ENCODE assay signal across 1 cellular context in the genomic region with DNA sequence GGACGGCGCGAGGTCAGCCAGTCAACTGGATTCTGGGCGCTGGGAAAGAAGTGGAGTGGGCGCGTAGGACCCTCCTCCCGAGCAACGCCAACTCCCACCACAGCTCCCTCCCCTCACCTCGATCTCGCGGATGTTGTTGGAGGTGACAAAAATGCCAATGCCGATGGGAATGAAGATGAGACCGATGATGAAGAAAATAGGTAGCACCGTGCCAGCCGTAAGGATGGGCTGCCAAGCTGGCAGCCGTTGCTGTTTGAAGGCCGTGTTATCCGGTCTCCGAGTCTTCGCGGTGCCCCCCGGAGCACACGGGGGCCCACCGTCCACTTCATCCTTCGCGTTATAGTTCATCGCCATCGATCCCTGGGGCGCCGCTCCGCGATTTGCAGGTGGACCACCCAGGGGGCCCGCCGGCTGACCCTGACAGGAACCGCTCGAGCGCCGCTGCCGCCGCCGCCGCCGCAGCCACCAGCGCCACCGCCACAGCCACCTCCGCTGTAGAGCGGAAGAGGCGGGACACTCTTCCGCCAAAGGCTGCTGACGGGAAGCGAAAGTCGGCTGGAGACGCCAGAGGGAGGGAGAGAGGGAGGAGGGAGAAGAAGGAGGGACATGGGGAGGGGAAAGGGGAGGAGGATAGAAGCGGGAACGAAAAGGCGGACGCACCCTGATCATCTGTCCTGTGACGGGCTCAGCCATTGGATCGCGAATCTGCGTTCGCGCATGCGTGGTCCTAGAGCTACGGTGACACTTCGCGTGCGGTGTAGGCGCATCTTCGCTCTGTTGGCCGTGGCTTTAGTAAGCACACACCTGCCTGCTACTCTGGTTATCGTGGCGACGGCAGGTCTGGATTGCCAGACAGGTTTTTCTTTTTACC.
TF ChIP-seq lines count a peak whose summit lies in the region.

A gene (minus strand): TSS at position 508 of the 871 bp plus-strand sequence. CDS start 154 bp downstream, at position 354.

TF ChIP-seq in K562, 482 proteins besides CTCF, POLR2A, EP300 and RAD21 (continued from another document and continues in another):
- TF ChIP-seq, protein P1, sequence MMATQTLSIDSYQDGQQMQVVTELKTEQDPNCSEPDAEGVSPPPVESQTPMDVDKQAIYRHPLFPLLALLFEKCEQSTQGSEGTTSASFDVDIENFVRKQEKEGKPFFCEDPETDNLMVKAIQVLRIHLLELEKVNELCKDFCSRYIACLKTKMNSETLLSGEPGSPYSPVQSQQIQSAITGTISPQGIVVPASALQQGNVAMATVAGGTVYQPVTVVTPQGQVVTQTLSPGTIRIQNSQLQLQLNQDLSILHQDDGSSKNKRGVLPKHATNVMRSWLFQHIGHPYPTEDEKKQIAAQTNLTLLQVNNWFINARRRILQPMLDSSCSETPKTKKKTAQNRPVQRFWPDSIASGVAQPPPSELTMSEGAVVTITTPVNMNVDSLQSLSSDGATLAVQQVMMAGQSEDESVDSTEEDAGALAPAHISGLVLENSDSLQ (IDR thresholded peaks at IDR 0.05): peak; percentile 91
- TF ChIP-seq, protein P2, sequence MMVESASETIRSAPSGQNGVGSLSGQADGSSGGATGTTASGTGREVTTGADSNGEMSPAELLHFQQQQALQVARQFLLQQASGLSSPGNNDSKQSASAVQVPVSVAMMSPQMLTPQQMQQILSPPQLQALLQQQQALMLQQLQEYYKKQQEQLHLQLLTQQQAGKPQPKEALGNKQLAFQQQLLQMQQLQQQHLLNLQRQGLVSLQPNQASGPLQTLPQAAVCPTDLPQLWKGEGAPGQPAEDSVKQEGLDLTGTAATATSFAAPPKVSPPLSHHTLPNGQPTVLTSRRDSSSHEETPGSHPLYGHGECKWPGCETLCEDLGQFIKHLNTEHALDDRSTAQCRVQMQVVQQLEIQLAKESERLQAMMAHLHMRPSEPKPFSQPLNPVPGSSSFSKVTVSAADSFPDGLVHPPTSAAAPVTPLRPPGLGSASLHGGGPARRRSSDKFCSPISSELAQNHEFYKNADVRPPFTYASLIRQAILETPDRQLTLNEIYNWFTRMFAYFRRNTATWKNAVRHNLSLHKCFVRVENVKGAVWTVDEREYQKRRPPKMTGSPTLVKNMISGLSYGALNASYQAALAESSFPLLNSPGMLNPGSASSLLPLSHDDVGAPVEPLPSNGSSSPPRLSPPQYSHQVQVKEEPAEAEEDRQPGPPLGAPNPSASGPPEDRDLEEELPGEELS (CRISPR knock-in tag; IDR thresholded peaks at IDR 0.05; ENCODE audit: borderline replicate concordance): no peak
- TF ChIP-seq ZNF239 (CRISPR knock-in tag; IDR thresholded peaks at IDR 0.05) (no peak), SPI1 (IDR thresholded peaks at IDR 0.05; ENCODE audit: borderline replicate concordance, low read depth, low read length) (peak; percentile 63), COPS2 (conservative IDR thresholded peaks at IDR 0.05) (no peak), MCM5 (IDR thresholded peaks at IDR 0.05; ENCODE audit: low read depth) (no peak), PHF21A (IDR thresholded peaks at IDR 0.05; ENCODE audit: borderline replicate concordance, low read depth) (no peak), TEAD4 (IDR thresholded peaks at IDR 0.05; ENCODE audit: low read length) (peak; percentile 55; the same call in 1 of the 2 replicates), TEAD4 (CRISPR knock-in tag; IDR thresholded peaks at IDR 0.05; ENCODE audit: borderline replicate concordance) (no peak), CAMTA2 (CRISPR knock-in tag; conservative IDR thresholded peaks at IDR 0.05) (no peak), HNRNPLL (IDR thresholded peaks at IDR 0.05; ENCODE audit: low read depth, low read length, poor library complexity, severe bottlenecking) (peak; percentile 91), NBN (IDR thresholded peaks at IDR 0.05; ENCODE audit: low read depth) (peak; percentile 78), IRF2 (CRISPR knock-in tag; IDR thresholded peaks at IDR 0.05) (no peak), BHLHE40 (IDR thresholded peaks at IDR 0.05; ENCODE audit: low read length) (peak; percentile 51), FOXK2 (conservative IDR thresholded peaks at IDR 0.05 in 1 of 2, IDR thresholded peaks at IDR 0.05 in 1 of 2; ENCODE audit: low read depth in 2 of 2) (peak; percentile 83 to 84), PRMT5 (CRISPR knock-in tag; IDR thresholded peaks at IDR 0.05) (no peak), RCOR1 (IDR thresholded peaks at IDR 0.05; ENCODE audit: borderline replicate concordance in 1 of 2, low read depth in 2 of 2, low read length in 2 of 2) (peak in 1 of 2 experiments; percentile 51; a peak in 2 of 4 replicates), GABPB1 (CRISPR knock-in tag; IDR thresholded peaks at IDR 0.05) (peak; percentile 92), ZNF408 (CRISPR knock-in tag; IDR thresholded peaks at IDR 0.05; ENCODE audit: low read depth) (no peak)
- TF ChIP-seq, protein P3, sequence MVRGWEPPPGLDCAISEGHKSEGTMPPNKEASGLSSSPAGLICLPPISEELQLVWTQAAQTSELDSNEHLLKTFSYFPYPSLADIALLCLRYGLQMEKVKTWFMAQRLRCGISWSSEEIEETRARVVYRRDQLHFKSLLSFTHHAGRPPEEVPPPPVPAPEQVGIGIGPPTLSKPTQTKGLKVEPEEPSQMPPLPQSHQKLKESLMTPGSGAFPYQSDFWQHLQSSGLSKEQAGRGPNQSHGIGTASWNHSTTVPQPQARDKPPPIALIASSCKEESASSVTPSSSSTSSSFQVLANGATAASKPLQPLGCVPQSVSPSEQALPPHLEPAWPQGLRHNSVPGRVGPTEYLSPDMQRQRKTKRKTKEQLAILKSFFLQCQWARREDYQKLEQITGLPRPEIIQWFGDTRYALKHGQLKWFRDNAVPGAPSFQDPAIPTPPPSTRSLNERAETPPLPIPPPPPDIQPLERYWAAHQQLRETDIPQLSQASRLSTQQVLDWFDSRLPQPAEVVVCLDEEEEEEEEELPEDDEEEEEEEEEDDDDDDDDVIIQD (CRISPR knock-in tag; IDR thresholded peaks at IDR 0.05): no peak
- TF ChIP-seq, protein P4, sequence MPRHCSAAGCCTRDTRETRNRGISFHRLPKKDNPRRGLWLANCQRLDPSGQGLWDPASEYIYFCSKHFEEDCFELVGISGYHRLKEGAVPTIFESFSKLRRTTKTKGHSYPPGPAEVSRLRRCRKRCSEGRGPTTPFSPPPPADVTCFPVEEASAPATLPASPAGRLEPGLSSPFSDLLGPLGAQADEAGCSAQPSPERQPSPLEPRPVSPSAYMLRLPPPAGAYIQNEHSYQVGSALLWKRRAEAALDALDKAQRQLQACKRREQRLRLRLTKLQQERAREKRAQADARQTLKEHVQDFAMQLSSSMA (CRISPR knock-in tag; IDR thresholded peaks at IDR 0.05): no peak
- TF ChIP-seq, protein P5, sequence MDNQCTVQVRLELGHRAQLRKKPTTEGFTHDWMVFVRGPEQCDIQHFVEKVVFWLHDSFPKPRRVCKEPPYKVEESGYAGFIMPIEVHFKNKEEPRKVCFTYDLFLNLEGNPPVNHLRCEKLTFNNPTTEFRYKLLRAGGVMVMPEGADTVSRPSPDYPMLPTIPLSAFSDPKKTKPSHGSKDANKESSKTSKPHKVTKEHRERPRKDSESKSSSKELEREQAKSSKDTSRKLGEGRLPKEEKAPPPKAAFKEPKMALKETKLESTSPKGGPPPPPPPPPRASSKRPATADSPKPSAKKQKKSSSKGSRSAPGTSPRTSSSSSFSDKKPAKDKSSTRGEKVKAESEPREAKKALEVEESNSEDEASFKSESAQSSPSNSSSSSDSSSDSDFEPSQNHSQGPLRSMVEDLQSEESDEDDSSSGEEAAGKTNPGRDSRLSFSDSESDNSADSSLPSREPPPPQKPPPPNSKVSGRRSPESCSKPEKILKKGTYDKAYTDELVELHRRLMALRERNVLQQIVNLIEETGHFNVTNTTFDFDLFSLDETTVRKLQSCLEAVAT (IDR thresholded peaks at IDR 0.05): peak in 1 of 2 experiments; percentile 62; a peak in 2 of 4 replicates
- TF ChIP-seq, protein P6, sequence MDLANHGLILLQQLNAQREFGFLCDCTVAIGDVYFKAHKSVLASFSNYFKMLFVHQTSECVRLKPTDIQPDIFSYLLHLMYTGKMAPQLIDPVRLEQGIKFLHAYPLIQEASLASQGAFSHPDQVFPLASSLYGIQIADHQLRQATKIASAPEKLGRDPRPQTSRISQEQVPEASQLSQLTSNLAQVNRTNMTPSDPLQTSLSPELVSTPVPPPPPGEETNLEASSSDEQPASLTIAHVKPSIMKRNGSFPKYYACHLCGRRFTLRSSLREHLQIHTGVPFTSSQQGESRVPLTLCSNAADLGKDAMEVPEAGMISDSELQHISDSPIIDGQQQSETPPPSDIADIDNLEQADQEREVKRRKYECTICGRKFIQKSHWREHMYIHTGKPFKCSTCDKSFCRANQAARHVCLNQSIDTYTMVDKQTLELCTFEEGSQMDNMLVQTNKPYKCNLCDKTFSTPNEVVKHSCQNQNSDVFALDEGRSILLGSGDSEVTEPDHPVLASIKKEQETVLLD (IDR thresholded peaks at IDR 0.05): peak; percentile 87
- TF ChIP-seq, protein P7, sequence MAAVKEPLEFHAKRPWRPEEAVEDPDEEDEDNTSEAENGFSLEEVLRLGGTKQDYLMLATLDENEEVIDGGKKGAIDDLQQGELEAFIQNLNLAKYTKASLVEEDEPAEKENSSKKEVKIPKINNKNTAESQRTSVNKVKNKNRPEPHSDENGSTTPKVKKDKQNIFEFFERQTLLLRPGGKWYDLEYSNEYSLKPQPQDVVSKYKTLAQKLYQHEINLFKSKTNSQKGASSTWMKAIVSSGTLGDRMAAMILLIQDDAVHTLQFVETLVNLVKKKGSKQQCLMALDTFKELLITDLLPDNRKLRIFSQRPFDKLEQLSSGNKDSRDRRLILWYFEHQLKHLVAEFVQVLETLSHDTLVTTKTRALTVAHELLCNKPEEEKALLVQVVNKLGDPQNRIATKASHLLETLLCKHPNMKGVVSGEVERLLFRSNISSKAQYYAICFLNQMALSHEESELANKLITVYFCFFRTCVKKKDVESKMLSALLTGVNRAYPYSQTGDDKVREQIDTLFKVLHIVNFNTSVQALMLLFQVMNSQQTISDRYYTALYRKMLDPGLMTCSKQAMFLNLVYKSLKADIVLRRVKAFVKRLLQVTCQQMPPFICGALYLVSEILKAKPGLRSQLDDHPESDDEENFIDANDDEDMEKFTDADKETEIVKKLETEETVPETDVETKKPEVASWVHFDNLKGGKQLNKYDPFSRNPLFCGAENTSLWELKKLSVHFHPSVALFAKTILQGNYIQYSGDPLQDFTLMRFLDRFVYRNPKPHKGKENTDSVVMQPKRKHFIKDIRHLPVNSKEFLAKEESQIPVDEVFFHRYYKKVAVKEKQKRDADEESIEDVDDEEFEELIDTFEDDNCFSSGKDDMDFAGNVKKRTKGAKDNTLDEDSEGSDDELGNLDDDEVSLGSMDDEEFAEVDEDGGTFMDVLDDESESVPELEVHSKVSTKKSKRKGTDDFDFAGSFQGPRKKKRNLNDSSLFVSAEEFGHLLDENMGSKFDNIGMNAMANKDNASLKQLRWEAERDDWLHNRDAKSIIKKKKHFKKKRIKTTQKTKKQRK (IDR thresholded peaks at IDR 0.05; ENCODE audit: borderline replicate concordance, low read depth, low read length): no peak
- TF ChIP-seq, protein P8, sequence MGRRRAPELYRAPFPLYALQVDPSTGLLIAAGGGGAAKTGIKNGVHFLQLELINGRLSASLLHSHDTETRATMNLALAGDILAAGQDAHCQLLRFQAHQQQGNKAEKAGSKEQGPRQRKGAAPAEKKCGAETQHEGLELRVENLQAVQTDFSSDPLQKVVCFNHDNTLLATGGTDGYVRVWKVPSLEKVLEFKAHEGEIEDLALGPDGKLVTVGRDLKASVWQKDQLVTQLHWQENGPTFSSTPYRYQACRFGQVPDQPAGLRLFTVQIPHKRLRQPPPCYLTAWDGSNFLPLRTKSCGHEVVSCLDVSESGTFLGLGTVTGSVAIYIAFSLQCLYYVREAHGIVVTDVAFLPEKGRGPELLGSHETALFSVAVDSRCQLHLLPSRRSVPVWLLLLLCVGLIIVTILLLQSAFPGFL (CRISPR knock-in tag; IDR thresholded peaks at IDR 0.05): no peak
- TF ChIP-seq, protein P9, sequence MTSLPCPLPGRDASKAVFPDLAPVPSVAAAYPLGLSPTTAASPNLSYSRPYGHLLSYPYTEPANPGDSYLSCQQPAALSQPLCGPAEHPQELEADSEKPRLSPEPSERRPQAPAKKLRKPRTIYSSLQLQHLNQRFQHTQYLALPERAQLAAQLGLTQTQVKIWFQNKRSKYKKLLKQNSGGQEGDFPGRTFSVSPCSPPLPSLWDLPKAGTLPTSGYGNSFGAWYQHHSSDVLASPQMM (CRISPR knock-in tag; IDR thresholded peaks at IDR 0.05): no peak
- TF ChIP-seq, protein P10, sequence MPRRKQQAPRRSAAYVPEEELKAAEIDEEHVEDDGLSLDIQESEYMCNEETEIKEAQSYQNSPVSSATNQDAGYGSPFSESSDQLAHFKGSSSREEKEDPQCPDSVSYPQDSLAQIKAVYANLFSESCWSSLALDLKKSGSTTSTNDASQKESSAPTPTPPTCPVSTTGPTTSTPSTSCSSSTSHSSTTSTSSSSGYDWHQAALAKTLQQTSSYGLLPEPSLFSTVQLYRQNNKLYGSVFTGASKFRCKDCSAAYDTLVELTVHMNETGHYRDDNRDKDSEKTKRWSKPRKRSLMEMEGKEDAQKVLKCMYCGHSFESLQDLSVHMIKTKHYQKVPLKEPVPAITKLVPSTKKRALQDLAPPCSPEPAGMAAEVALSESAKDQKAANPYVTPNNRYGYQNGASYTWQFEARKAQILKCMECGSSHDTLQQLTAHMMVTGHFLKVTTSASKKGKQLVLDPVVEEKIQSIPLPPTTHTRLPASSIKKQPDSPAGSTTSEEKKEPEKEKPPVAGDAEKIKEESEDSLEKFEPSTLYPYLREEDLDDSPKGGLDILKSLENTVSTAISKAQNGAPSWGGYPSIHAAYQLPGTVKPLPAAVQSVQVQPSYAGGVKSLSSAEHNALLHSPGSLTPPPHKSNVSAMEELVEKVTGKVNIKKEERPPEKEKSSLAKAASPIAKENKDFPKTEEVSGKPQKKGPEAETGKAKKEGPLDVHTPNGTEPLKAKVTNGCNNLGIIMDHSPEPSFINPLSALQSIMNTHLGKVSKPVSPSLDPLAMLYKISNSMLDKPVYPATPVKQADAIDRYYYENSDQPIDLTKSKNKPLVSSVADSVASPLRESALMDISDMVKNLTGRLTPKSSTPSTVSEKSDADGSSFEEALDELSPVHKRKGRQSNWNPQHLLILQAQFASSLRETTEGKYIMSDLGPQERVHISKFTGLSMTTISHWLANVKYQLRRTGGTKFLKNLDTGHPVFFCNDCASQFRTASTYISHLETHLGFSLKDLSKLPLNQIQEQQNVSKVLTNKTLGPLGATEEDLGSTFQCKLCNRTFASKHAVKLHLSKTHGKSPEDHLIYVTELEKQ (CRISPR knock-in tag; IDR thresholded peaks at IDR 0.05): no peak
- TF ChIP-seq, protein P11, sequence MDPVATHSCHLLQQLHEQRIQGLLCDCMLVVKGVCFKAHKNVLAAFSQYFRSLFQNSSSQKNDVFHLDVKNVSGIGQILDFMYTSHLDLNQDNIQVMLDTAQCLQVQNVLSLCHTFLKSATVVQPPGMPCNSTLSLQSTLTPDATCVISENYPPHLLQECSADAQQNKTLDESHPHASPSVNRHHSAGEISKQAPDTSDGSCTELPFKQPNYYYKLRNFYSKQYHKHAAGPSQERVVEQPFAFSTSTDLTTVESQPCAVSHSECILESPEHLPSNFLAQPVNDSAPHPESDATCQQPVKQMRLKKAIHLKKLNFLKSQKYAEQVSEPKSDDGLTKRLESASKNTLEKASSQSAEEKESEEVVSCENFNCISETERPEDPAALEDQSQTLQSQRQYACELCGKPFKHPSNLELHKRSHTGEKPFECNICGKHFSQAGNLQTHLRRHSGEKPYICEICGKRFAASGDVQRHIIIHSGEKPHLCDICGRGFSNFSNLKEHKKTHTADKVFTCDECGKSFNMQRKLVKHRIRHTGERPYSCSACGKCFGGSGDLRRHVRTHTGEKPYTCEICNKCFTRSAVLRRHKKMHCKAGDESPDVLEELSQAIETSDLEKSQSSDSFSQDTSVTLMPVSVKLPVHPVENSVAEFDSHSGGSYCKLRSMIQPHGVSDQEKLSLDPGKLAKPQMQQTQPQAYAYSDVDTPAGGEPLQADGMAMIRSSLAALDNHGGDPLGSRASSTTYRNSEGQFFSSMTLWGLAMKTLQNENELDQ (CRISPR knock-in tag; IDR thresholded peaks at IDR 0.05; ENCODE audit: borderline replicate concordance): no peak
